In genomic region chr3:59938857-59939256, GRCh38 we compare ENCODE assay signal across 25 cellular contexts.
"Had no signal": no experiment of that assay in that cellular context is flagged by ENCODE, and none has a peak within 500 bp of the region (broad histone marks: within the 10 kb centered on the region; RNA-seq: fewer than 3 reads in every experiment).

No MANE protein-coding gene starts in this region.

- H3K36me3 Mint-ChIP-seq: stimulated activated effector memory CD8-positive, alpha-beta T cell treated with anti-CD3 and anti-CD28 coated beads, Interleukin-12 subunit alpha, Interleukin-12 subunit beta, amount 100 ng/mL, for 72 hours had no signal

- H3K4me3 Mint-ChIP-seq: nephron; stimulated activated effector memory CD8-positive, alpha-beta T cell treated with anti-CD3 and anti-CD28 coated beads, Interleukin-12 subunit alpha, Interleukin-12 subunit beta, amount 100 ng/mL, for 72 hours had no signal

- DNase-seq: dermis blood vessel endothelial cell; effector memory CD4-positive, alpha-beta T cell; foreskin keratinocyte; heart left ventricle; left colon; left ventricle myocardium superior; lower lobe of right lung; nucleus accumbens; stimulated activated CD4-positive, alpha-beta T cell treated with anti-CD3 and anti-CD28 coated beads, Interleukin-12 subunit alpha, Interleukin-12 subunit beta, amount 100 ng/mL, for 4 hours; stimulated activated CD4-positive, alpha-beta T cell treated with anti-CD3 and anti-CD28 coated beads, Interleukin-2, amount 100 ng/mL, for 24 hours; stimulated activated CD4-positive, alpha-beta T cell treated with anti-CD3 and anti-CD28 coated beads, Interleukin-4, amount 100 ng/mL, for 24 hours; stimulated activated naive CD4-positive, alpha-beta T cell treated with Interleukin-2 at 50 U/mL for 16 hours; upper lobe of left lung had no signal

- H3K4me1 Mint-ChIP-seq: nephron had no signal

- H3K27ac ChIP-seq: coronary artery, esophagus muscularis mucosa, foreskin keratinocyte, gastroesophageal sphincter, heart left ventricle, hepatocyte, lower lobe of right lung, prostate gland, right atrium auricular region, thoracic aorta, tibial nerve, upper lobe of left lung had no signal

- H3K27ac Mint-ChIP-seq: nephron; stimulated activated effector memory CD8-positive, alpha-beta T cell treated with anti-CD3 and anti-CD28 coated beads, Interleukin-12 subunit alpha, Interleukin-12 subunit beta, amount 100 ng/mL, for 72 hours had no signal

- H3K36me3 ChIP-seq: esophagus muscularis mucosa, gastroesophageal sphincter, heart left ventricle, lower lobe of right lung, prostate gland, right atrium auricular region, thoracic aorta, tibial nerve, upper lobe of left lung had no signal

- H3K4me1 ChIP-seq: esophagus muscularis mucosa, foreskin keratinocyte, gastroesophageal sphincter, lower lobe of right lung, prostate gland, right atrium auricular region, tibial nerve, upper lobe of left lung had no signal

- ATAC-seq: foreskin keratinocyte; gastroesophageal sphincter; heart left ventricle; left colon; left ventricle myocardium superior; lower lobe of right lung; sciatic nerve; stimulated activated effector memory CD8-positive, alpha-beta T cell treated with anti-CD3 and anti-CD28 coated beads, Interleukin-12 subunit alpha, Interleukin-12 subunit beta, amount 100 ng/mL, for 72 hours had no signal

- H3K9me3 ChIP-seq: esophagus muscularis mucosa, gastroesophageal sphincter, heart left ventricle, lower lobe of right lung, prostate gland, right atrium auricular region, thoracic aorta, tibial nerve, upper lobe of left lung had no signal

- H3K4me3 ChIP-seq: coronary artery, esophagus muscularis mucosa, gastroesophageal sphincter, heart left ventricle, hepatocyte, lower lobe of right lung, prostate gland, right atrium auricular region, smooth muscle cell, thoracic aorta, tibial nerve, upper lobe of left lung had no signal

- H3K9me3 Mint-ChIP-seq: nephron had no signal

- H3K27me3 ChIP-seq: esophagus muscularis mucosa, foreskin keratinocyte, gastroesophageal sphincter, heart left ventricle, hepatocyte, right atrium auricular region, tibial nerve, upper lobe of left lung had no signal
